ENCODE assay signal across 19 cellular contexts in the genomic region with DNA sequence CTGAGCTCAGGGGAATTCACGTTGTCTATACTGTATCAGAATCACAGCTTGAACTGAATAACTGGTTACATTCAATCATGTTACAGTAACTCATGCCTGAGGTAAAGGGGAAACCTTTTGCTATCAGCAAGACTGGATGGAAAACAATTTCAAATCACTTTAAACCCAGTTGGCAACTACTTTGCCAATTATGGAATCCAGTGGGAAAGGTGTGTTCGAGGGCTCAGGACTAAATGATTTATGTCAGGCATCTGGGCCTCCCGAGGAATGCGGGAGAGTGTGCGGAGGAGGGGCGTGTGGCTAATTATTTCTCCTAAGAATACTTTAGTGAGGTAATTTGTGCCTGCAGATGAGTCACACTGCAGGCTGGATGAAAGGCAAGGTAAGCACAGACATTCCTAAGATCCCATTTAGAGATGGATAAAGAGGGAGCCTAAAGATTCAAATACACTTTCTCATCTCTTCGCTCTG.
DNase-seq lines count a peak whose midpoint lies in the region; ATAC-seq and TF ChIP-seq lines count a peak whose summit lies in the region.
"Had no signal": no experiment of that assay in that cellular context is flagged by ENCODE, and none has a peak within 500 bp of the region (broad histone marks: within the 10 kb centered on the region; RNA-seq: fewer than 3 reads in every experiment).

No MANE protein-coding gene starts in this region.

- H3K4me3 Mint-ChIP-seq in stimulated activated naive CD8-positive, alpha-beta T cell treated with anti-CD3 and anti-CD28 coated beads, Interleukin-15, amount 100 ng/mL, for 72 hours, result no peak overlapping the region
- H3K4me3 Mint-ChIP-seq: activated CD8-positive, alpha-beta memory T cell treated with anti-CD3 and anti-CD28 coated beads, Interleukin-2, amount 10 ng/mL, durations not matched to agents 7 days and 5 days; HFFc6; naive thymus-derived CD4-positive, alpha-beta T cell; stimulated activated naive B cell treated with anti-CD40 and anti-IgM and Interleukin-4, amounts not matched to agents 10 μg/mL and 1 μg/mL and 100 μg/mL, for 72 hours had no signal

- H3K27ac ChIP-seq in upper lobe of right lung, result no peak overlapping the region
- H3K27ac ChIP-seq: body of pancreas, sigmoid colon had no signal

- H3K27me3 Mint-ChIP-seq in stimulated activated naive CD8-positive, alpha-beta T cell treated with anti-CD3 and anti-CD28 coated beads, Interleukin-15, amount 100 ng/mL, for 72 hours, result peaks cover 11% of the 10 kb centered on the region

- no peaks in the 10 kb centered on the region for H3K4me1 Mint-ChIP-seq in stimulated activated naive CD8-positive, alpha-beta T cell treated with anti-CD3 and anti-CD28 coated beads, Interleukin-15, amount 100 ng/mL, for 72 hours
- H3K4me1 Mint-ChIP-seq: activated CD8-positive, alpha-beta memory T cell treated with anti-CD3 and anti-CD28 coated beads, Interleukin-2, amount 10 ng/mL, durations not matched to agents 7 days and 5 days; naive thymus-derived CD4-positive, alpha-beta T cell; stimulated activated naive B cell treated with anti-CD40 and anti-IgM and Interleukin-4, amounts not matched to agents 10 μg/mL and 1 μg/mL and 100 μg/mL, for 72 hours had no signal

- intact Hi-C loops in upper lobe of right lung (cut with DNase I), result no loop called here

- H3K4me1 ChIP-seq in upper lobe of right lung, result no peaks in the 10 kb centered on the region
- H3K4me1 ChIP-seq: body of pancreas, sigmoid colon had no signal

- H3K27ac Mint-ChIP-seq in stimulated activated naive CD8-positive, alpha-beta T cell treated with anti-CD3 and anti-CD28 coated beads, Interleukin-15, amount 100 ng/mL, for 72 hours, result no peak overlapping the region
- H3K27ac Mint-ChIP-seq: activated CD8-positive, alpha-beta memory T cell treated with anti-CD3 and anti-CD28 coated beads, Interleukin-2, amount 10 ng/mL, durations not matched to agents 7 days and 5 days; HFFc6; naive thymus-derived CD4-positive, alpha-beta T cell; stimulated activated naive B cell treated with anti-CD40 and anti-IgM and Interleukin-4, amounts not matched to agents 10 μg/mL and 1 μg/mL and 100 μg/mL, for 72 hours had no signal

- no peaks in the 10 kb centered on the region for H3K9me3 ChIP-seq in upper lobe of right lung
- H3K9me3 ChIP-seq: body of pancreas, sigmoid colon had no signal

- H3K9me3 Mint-ChIP-seq in stimulated activated naive CD8-positive, alpha-beta T cell treated with anti-CD3 and anti-CD28 coated beads, Interleukin-15, amount 100 ng/mL, for 72 hours, result no peaks in the 10 kb centered on the region
- H3K9me3 Mint-ChIP-seq: naive thymus-derived CD4-positive, alpha-beta T cell; stimulated activated naive B cell treated with anti-CD40 and anti-IgM and Interleukin-4, amounts not matched to agents 10 μg/mL and 1 μg/mL and 100 μg/mL, for 72 hours had no signal

- peak; percentile 16 for DNase-seq in NCI-H2227 (lab: John Stamatoyannopoulos, UW; ENCODE audit: unreplicated experiment)
- DNase-seq in NCI-H2227 treated with DMSO at 0.1 percent for 48 hours (lab: John Stamatoyannopoulos, UW), result no peak
- DNase-seq in amniotic epithelial cell (ENCODE audit: low read depth), result peak; percentile 28
- DNase-seq in kidney tubule cell (ENCODE audit: low spot score), result peak; percentile 89
- no peak for DNase-seq in upper lobe of right lung
- DNase-seq in NCI-H1694 (lab: John Stamatoyannopoulos, UW), result no peak
- DNase-seq in stimulated activated naive CD8-positive, alpha-beta T cell treated with anti-CD3 and anti-CD28 coated beads, Interleukin-15, amount 100 ng/mL, for 72 hours, result no peak
- DNase-seq: activated CD4-positive, CD25-positive, alpha-beta regulatory T cell; activated CD8-positive, alpha-beta memory T cell treated with anti-CD3 and anti-CD28 coated beads, Interleukin-2, amount 10 ng/mL, durations not matched to agents 7 days and 5 days; activated naive CD4-positive, alpha-beta T cell; body of pancreas; effector memory CD4-positive, alpha-beta T cell; foreskin melanocyte; HFFc6; naive thymus-derived CD4-positive, alpha-beta T cell; NCI-H2171; sigmoid colon; stimulated activated naive B cell treated with anti-CD40 and anti-IgM and Interleukin-4, amounts not matched to agents 10 μg/mL and 1 μg/mL and 100 μg/mL, for 72 hours had no signal

- H3K27me3 ChIP-seq in upper lobe of right lung, result no peaks in the 10 kb centered on the region
- H3K27me3 ChIP-seq: body of pancreas, sigmoid colon had no signal

- no peak overlapping the region for H3K4me3 ChIP-seq in upper lobe of right lung
- H3K4me3 ChIP-seq: body of pancreas, sigmoid colon had no signal

- no peaks in the 10 kb centered on the region for H3K36me3 ChIP-seq in upper lobe of right lung
- H3K36me3 ChIP-seq: sigmoid colon had no signal

- TF ChIP-seq CTCF in upper lobe of right lung (IDR thresholded peaks at IDR 0.05), result no peak

- ATAC-seq in upper lobe of right lung, result peak; percentile 90
- ATAC-seq in stimulated activated naive CD8-positive, alpha-beta T cell treated with anti-CD3 and anti-CD28 coated beads, Interleukin-15, amount 100 ng/mL, for 72 hours, result no peak
- no peak for ATAC-seq in HG03460 (IDR thresholded peaks at IDR 0.05; ENCODE audit: unreplicated experiment)
- ATAC-seq: activated CD8-positive, alpha-beta memory T cell treated with anti-CD3 and anti-CD28 coated beads, Interleukin-2, amount 10 ng/mL, durations not matched to agents 7 days and 5 days; body of pancreas; naive thymus-derived CD4-positive, alpha-beta T cell; stimulated activated naive B cell treated with anti-CD40 and anti-IgM and Interleukin-4, amounts not matched to agents 10 μg/mL and 1 μg/mL and 100 μg/mL, for 72 hours had no signal

Comparison
In these comparisons a context has a peak if more than half of its experiments do, and no peak if none do; other contexts are left out.
1. DNase-seq: peak in NCI-H2227 (single experiment), amniotic epithelial cell (single experiment) and kidney tubule cell (single experiment); none in NCI-H2227 treated with DMSO at 0.1 percent for 48 hours (single experiment), upper lobe of right lung (single experiment), NCI-H1694 (single experiment) and stimulated activated naive CD8-positive, alpha-beta T cell treated with anti-CD3 and anti-CD28 coated beads, Interleukin-15, amount 100 ng/mL, for 72 hours (0 of 2).